In the genomic region with DNA sequence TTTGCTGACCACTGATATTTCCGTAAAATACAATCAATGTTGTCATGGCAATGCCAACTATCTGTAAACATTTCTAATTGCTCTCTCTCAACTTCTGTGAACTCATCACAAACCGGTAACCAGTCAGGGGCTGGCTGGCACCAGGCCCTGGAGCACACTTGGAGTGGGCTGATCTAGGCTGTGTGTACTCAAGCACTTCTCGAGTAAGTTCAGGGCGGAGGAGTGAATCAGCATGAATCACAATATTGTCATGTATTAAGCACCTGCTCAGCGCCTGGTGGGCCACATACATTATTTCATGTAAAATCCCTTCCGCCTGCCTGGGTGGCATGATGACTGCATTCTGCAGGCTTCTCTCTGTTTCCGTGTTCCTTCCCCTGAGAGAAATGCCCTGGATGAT, we compare ENCODE assay signal across 9 cellular contexts.
A peak's percentile ranks its signal among the peaks of the same experiment; 100 is the strongest.
DNase-seq lines count a peak whose midpoint lies in the region; ATAC-seq and TF ChIP-seq lines count a peak whose summit lies in the region.
"Had no signal": no experiment of that assay in that cellular context is flagged by ENCODE, and none has a peak within 500 bp of the region (broad histone marks: within the 10 kb centered on the region; RNA-seq: fewer than 3 reads in every experiment).

No MANE protein-coding gene starts in this region.

- no peak for TF ChIP-seq CTCF in choroid plexus epithelial cell (conservative IDR thresholded peaks at IDR 0.05; ENCODE audit: low read depth, low read length)

- DNase-seq in DMS79 treated with DMSO at 0.1 percent for 48 hours (lab: John Stamatoyannopoulos, UW) = peak; percentile 97
- DNase-seq in NCI-H2196 treated with DMSO at 0.1 percent for 48 hours (lab: John Stamatoyannopoulos, UW; ENCODE audit: unreplicated experiment) = peak; percentile 52
- peak; percentile 91 for DNase-seq in choroid plexus epithelial cell (ENCODE audit: low read depth)
- DNase-seq in non-pigmented ciliary epithelial cell (ENCODE audit: low read depth) = peak; percentile 93
- no peak for DNase-seq in NCI-H82 treated with DMSO at 0.1 percent for 48 hours (lab: John Stamatoyannopoulos, UW; ENCODE audit: unreplicated experiment)
- DNase-seq in caudate nucleus (lab: John Stamatoyannopoulos, UW) = no peak
- DNase-seq in AG20443 (ENCODE audit: low spot score) = no peak
- DNase-seq: T-helper 1 cell had no signal

- no peak for ATAC-seq in HG02852 (IDR thresholded peaks at IDR 0.05; ENCODE audit: unreplicated experiment)

- no peak overlapping the region for H3K27ac ChIP-seq in caudate nucleus (ENCODE audit: low read depth, low read length)

- H3K4me3 ChIP-seq in choroid plexus epithelial cell (ENCODE audit: low read depth, low read length) = no peak overlapping the region

Comparison
In these comparisons a context has a peak if more than half of its experiments do, and no peak if none do; other contexts are left out.
1. DNase-seq: peak in DMS79 treated with DMSO at 0.1 percent for 48 hours (single experiment), NCI-H2196 treated with DMSO at 0.1 percent for 48 hours (single experiment), choroid plexus epithelial cell (single experiment) and non-pigmented ciliary epithelial cell (single experiment); none in NCI-H82 treated with DMSO at 0.1 percent for 48 hours (single experiment), caudate nucleus (0 of 61) and AG20443 (single experiment).